9 cellular contexts compared by ENCODE assay signal in genomic region chr2:23497063-23497462, GRCh38.
A peak's percentile ranks its signal among the peaks of the same experiment; 100 is the strongest.
DNase-seq lines count a peak whose midpoint lies in the region; ATAC-seq and TF ChIP-seq lines count a peak whose summit lies in the region.
"Had no signal": no experiment of that assay in that cellular context is flagged by ENCODE, and none has a peak within 500 bp of the region (broad histone marks: within the 10 kb centered on the region; RNA-seq: fewer than 3 reads in every experiment).

No MANE protein-coding gene starts in this region.

- H3K4me3 Mint-ChIP-seq in activated naive CD8-positive, alpha-beta T cell treated with anti-CD3 and anti-CD28 coated beads for 36 hours: peak overlapping the region; percentile 38
- H3K4me3 Mint-ChIP-seq in neural crest cell: no peak overlapping the region

- H3K4me1 Mint-ChIP-seq in activated naive CD8-positive, alpha-beta T cell treated with anti-CD3 and anti-CD28 coated beads for 36 hours: peaks cover 22% of the 10 kb centered on the region
- peaks cover 51% of the 10 kb centered on the region for H3K4me1 Mint-ChIP-seq in neural crest cell

- H3K4me3 ChIP-seq in gastroesophageal sphincter: no peak overlapping the region

- no peak for TF ChIP-seq POLR2A in gastroesophageal sphincter (IDR thresholded peaks at IDR 0.05)

- DNase-seq in ELR (ENCODE audit: low read depth) (peak; percentile 25), NCI-H226 (peak; percentile 4), neural crest cell (ENCODE audit: low read depth, low spot score) (no peak), GM10248 (ENCODE audit: extremely low spot score) (no peak), epidermal melanocyte (ENCODE audit: insufficient read length, low spot score) (no peak)
- peak; percentile 21 for DNase-seq in activated naive CD8-positive, alpha-beta T cell treated with anti-CD3 and anti-CD28 coated beads for 36 hours
- DNase-seq: retina had no signal

- H3K27me3 ChIP-seq in gastroesophageal sphincter: no peaks in the 10 kb centered on the region

- H3K36me3 Mint-ChIP-seq in activated naive CD8-positive, alpha-beta T cell treated with anti-CD3 and anti-CD28 coated beads for 36 hours: no peaks in the 10 kb centered on the region
- no peaks in the 10 kb centered on the region for H3K36me3 Mint-ChIP-seq in neural crest cell (ENCODE audit: low read depth)

- no peak for TF ChIP-seq EP300 in gastroesophageal sphincter (IDR thresholded peaks at IDR 0.05)

- WGBS in gastroesophageal sphincter (ENCODE audit: low coverage in 1 of 2), 2 donors: 61 to 71% methylated on average over 1 to 4 of the region's 7 CpGs

- peaks cover 16% of the 10 kb centered on the region for H3K27me3 Mint-ChIP-seq in activated naive CD8-positive, alpha-beta T cell treated with anti-CD3 and anti-CD28 coated beads for 36 hours
- H3K27me3 Mint-ChIP-seq in neural crest cell (ENCODE audit: low read depth): no peaks in the 10 kb centered on the region

- no peaks in the 10 kb centered on the region for H3K9me3 ChIP-seq in gastroesophageal sphincter

- no peak overlapping the region for H3K27ac Mint-ChIP-seq in activated naive CD8-positive, alpha-beta T cell treated with anti-CD3 and anti-CD28 coated beads for 36 hours
- peak overlapping the region; percentile 59 for H3K27ac Mint-ChIP-seq in neural crest cell (ENCODE audit: unreplicated experiment)

- no peaks in the 10 kb centered on the region for H3K9me3 Mint-ChIP-seq in activated naive CD8-positive, alpha-beta T cell treated with anti-CD3 and anti-CD28 coated beads for 36 hours
- no peaks in the 10 kb centered on the region for H3K9me3 Mint-ChIP-seq in neural crest cell

- CTCF ChIA-PET in GM10248 (lab: Yijun Ruan, JAX): no interaction called here

- no peak for ATAC-seq in GM19467 (IDR thresholded peaks at IDR 0.05; ENCODE audit: unreplicated experiment)
- ATAC-seq in gastroesophageal sphincter: no peak

- TF ChIP-seq CTCF in neural crest cell (conservative IDR thresholded peaks at IDR 0.05) (no peak), GM10248 (IDR thresholded peaks at IDR 0.05; ENCODE audit: control extremely low read depth, extremely low read depth, low read depth, missing control alignments) (no peak), gastroesophageal sphincter (IDR thresholded peaks at IDR 0.05) (no peak)

- no peak overlapping the region for H3K27ac ChIP-seq in gastroesophageal sphincter

- POLR2A ChIA-PET in GM10248 (lab: Yijun Ruan, JAX): no interaction called here

- H3K4me1 ChIP-seq in gastroesophageal sphincter: peaks cover 0 to 53% (median 5%) of the 10 kb centered on the region in 3 donors

- H3K36me3 ChIP-seq in gastroesophageal sphincter: no peaks in the 10 kb centered on the region

Comparison
In these comparisons a context has a peak if more than half of its experiments do, and no peak if none do; other contexts are left out.
1. DNase-seq: peak in ELR (single experiment), NCI-H226 (single experiment) and activated naive CD8-positive, alpha-beta T cell treated with anti-CD3 and anti-CD28 coated beads for 36 hours (single experiment); none in neural crest cell (single experiment), GM10248 (single experiment) and epidermal melanocyte (single experiment).